In the genomic region with DNA sequence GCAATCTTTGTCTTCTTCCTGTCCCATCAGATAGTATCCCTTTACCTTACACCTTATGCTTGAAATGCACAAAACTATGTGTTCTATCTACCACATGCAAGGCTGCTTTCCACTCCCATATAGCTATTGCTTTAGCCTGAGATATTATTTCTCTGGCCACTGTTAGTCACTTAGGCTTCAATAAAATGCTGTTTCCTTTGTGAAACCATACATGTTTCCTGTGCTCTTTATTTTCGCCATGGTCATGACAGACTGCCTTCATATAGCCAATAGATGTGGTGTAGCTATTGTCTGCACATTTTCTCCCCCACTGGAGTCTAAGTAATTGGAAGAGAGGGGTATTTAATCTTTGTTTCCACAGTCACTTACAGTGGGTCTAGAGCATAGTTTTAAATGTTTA, we compare ENCODE assay signal across 1 cellular context.
TF ChIP-seq lines count a peak whose summit lies in the region.

No MANE protein-coding gene starts in this region.

TF ChIP-seq in IMR-90, 13 proteins besides CTCF, POLR2A, EP300 and RAD21:
- TF ChIP-seq, protein P1, sequence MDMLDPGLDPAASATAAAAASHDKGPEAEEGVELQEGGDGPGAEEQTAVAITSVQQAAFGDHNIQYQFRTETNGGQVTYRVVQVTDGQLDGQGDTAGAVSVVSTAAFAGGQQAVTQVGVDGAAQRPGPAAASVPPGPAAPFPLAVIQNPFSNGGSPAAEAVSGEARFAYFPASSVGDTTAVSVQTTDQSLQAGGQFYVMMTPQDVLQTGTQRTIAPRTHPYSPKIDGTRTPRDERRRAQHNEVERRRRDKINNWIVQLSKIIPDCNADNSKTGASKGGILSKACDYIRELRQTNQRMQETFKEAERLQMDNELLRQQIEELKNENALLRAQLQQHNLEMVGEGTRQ (IDR thresholded peaks at IDR 0.05; ENCODE audit: low read depth, low read length) = no peak
- TF ChIP-seq CHD1 (IDR thresholded peaks at IDR 0.05; ENCODE audit: low read depth, low read length) (no peak), NFE2L2 (IDR thresholded peaks at IDR 0.05; ENCODE audit: low read depth, low read length) (no peak), SMC3 (IDR thresholded peaks at IDR 0.05; ENCODE audit: low read depth, low read length) (no peak)
